ENCODE assay signal across 1 cellular context in the genomic region with DNA sequence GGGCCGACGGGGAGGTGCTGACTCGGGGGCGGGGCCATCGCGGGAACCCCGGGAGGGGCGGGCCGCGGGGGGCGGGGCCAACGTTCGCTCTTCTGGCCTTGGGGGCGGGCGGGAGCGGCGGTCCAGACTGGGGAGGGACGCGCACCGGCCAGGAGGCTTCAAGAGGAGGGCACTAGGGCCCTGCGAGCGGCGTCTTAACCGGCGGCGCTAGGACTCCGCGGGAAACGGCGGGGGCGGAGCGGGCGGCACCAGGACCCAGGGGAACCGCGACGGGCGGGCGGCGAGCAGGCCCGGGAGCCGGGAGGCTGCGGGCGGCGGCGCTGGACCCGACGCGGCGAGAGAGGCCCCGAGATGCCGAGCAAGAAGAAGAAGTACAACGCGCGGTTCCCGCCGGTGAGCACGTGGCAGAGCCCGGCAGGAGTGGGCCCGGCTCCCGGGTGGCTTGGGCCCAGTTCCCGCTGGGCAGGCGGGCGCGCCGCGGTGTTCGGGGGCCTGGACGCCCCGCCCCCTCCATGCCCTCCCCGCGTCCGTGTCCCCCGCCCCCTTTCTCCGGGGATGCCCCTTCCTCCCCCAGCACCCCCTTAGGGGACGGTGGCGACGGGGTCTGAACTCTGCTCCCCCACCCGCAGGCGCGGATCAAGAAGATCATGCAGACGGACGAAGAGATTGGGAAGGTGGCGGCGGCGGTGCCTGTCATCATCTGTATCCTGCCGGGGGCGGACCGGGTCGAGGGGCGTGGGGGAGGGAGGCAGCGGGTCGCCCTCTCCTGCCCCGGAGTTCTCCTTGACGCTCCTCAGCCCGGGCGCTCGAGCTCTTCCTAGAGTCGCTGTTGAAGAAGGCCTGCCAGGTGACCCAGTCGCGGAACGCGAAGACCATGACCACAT.
A peak's percentile ranks its signal among the peaks of the same experiment; 100 is the strongest.
TF ChIP-seq lines count a peak whose summit lies in the region.

A gene with protein sequence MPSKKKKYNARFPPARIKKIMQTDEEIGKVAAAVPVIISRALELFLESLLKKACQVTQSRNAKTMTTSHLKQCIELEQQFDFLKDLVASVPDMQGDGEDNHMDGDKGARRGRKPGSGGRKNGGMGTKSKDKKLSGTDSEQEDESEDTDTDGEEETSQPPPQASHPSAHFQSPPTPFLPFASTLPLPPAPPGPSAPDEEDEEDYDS (plus strand): TSS at position 276 of the 884 bp plus-strand sequence. CDS start 76 bp downstream, at position 352.

TF ChIP-seq in GM12878, 131 proteins besides CTCF, POLR2A, EP300 and RAD21 (continued from another document and continues in another):
- TF ChIP-seq TAF1 (IDR thresholded peaks at IDR 0.05; ENCODE audit: borderline replicate concordance, low read depth, low read length) (0 out of 2 replicates have a peak, but pooled peaks have one; percentile 20), CEBPB (IDR thresholded peaks at IDR 0.05; ENCODE audit: borderline replicate concordance in 1 of 2, low read depth in 2 of 2, low read length in 2 of 2) (no peak), GATAD2B (conservative IDR thresholded peaks at IDR 0.05; ENCODE audit: low read depth) (peak; percentile 88), MTA2 (IDR thresholded peaks at IDR 0.05; ENCODE audit: low read depth) (no peak), CBFB (IDR thresholded peaks at IDR 0.05; ENCODE audit: low read depth) (peak; percentile 76), NR2C1 (IDR thresholded peaks at IDR 0.05) (peak; percentile 77), CHD4 (IDR thresholded peaks at IDR 0.05) (no peak), TCF3 (IDR thresholded peaks at IDR 0.05; ENCODE audit: borderline replicate concordance, insufficient read depth, low read depth, low read length) (peak; percentile 74; the same call in 1 of the 2 replicates), NBN (IDR thresholded peaks at IDR 0.05) (peak; percentile 47; the same call in 1 of the 2 replicates), CREB1 (IDR thresholded peaks at IDR 0.05; ENCODE audit: low read depth) (peak; percentile 88), SP1 (IDR thresholded peaks at IDR 0.05; ENCODE audit: low read depth, low read length) (peak; percentile 99), ZNF24 (IDR thresholded peaks at IDR 0.05) (peak; percentile 73), HDGF (IDR thresholded peaks at IDR 0.05) (peak; percentile 16; the same call in 1 of the 2 replicates), LARP7 (IDR thresholded peaks at IDR 0.05) (peak; percentile 100), IKZF1 (conservative IDR thresholded peaks at IDR 0.05) (peak; percentile 96), PAX5 (IDR thresholded peaks at IDR 0.05; ENCODE audit: borderline replicate concordance, low read depth, low read length) (peak; percentile 61; the same call in 1 of the 2 replicates), RCOR1 (conservative IDR thresholded peaks at IDR 0.05; ENCODE audit: low read depth, low read length) (no peak), HDAC6 (IDR thresholded peaks at IDR 0.05; ENCODE audit: unreplicated experiment) (no peak), SMARCA5 (IDR thresholded peaks at IDR 0.05) (peak; percentile 81), KAT2A (conservative IDR thresholded peaks at IDR 0.05; ENCODE audit: control insufficient read depth, low read depth, low read length) (no peak), MEF2A (IDR thresholded peaks at IDR 0.05; ENCODE audit: insufficient read depth, low read depth, low read length) (peak; percentile 85), ETV6 (conservative IDR thresholded peaks at IDR 0.05 in 1 of 2, IDR thresholded peaks at IDR 0.05 in 1 of 2; ENCODE audit: borderline replicate concordance in 1 of 2, low read depth in 1 of 2) (peak in 1 of 2 experiments; percentile 52; a peak in 1 of 4 replicates), ZNF384 (IDR thresholded peaks at IDR 0.05; ENCODE audit: borderline replicate concordance, low read depth, low read length) (no peak), NR2F1 (conservative IDR thresholded peaks at IDR 0.05) (peak; percentile 70), PAX8 (IDR thresholded peaks at IDR 0.05) (no peak), FOXK2 (IDR thresholded peaks at IDR 0.05) (no peak), EED (IDR thresholded peaks at IDR 0.05; ENCODE audit: low read depth) (peak; percentile 71), RBBP5 (conservative IDR thresholded peaks at IDR 0.05) (0 out of 2 replicates have a peak, but pooled peaks have one; percentile 17), DPF2 (IDR thresholded peaks at IDR 0.05) (peak; percentile 91), BMI1 (IDR thresholded peaks at IDR 0.05; ENCODE audit: borderline replicate concordance) (no peak), SIN3A (IDR thresholded peaks at IDR 0.05; ENCODE audit: low read depth, low read length) (peak; percentile 87; the same call in 1 of the 2 replicates), NR2C2 (IDR thresholded peaks at IDR 0.05; ENCODE audit: borderline replicate concordance, control insufficient read depth, insufficient read length, low read depth) (no peak), BCL11A (IDR thresholded peaks at IDR 0.05; ENCODE audit: low read depth, low read length) (peak; percentile 39; the same call in 1 of the 2 replicates), RB1 (IDR thresholded peaks at IDR 0.05; ENCODE audit: borderline replicate concordance) (peak; percentile 96), POU2F2 (IDR thresholded peaks at IDR 0.05; ENCODE audit: borderline replicate concordance, low read depth, low read length) (peak; percentile 80)
- TF ChIP-seq, protein P1, sequence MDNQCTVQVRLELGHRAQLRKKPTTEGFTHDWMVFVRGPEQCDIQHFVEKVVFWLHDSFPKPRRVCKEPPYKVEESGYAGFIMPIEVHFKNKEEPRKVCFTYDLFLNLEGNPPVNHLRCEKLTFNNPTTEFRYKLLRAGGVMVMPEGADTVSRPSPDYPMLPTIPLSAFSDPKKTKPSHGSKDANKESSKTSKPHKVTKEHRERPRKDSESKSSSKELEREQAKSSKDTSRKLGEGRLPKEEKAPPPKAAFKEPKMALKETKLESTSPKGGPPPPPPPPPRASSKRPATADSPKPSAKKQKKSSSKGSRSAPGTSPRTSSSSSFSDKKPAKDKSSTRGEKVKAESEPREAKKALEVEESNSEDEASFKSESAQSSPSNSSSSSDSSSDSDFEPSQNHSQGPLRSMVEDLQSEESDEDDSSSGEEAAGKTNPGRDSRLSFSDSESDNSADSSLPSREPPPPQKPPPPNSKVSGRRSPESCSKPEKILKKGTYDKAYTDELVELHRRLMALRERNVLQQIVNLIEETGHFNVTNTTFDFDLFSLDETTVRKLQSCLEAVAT (IDR thresholded peaks at IDR 0.05), result peak; percentile 75
- TF ChIP-seq, protein P2, sequence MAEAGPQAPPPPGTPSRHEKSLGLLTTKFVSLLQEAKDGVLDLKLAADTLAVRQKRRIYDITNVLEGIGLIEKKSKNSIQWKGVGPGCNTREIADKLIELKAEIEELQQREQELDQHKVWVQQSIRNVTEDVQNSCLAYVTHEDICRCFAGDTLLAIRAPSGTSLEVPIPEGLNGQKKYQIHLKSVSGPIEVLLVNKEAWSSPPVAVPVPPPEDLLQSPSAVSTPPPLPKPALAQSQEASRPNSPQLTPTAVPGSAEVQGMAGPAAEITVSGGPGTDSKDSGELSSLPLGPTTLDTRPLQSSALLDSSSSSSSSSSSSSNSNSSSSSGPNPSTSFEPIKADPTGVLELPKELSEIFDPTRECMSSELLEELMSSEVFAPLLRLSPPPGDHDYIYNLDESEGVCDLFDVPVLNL (IDR thresholded peaks at IDR 0.05; ENCODE audit: low read depth, low read length), result peak; percentile 48; the same call in 1 of the 2 replicates
- TF ChIP-seq, protein P3, sequence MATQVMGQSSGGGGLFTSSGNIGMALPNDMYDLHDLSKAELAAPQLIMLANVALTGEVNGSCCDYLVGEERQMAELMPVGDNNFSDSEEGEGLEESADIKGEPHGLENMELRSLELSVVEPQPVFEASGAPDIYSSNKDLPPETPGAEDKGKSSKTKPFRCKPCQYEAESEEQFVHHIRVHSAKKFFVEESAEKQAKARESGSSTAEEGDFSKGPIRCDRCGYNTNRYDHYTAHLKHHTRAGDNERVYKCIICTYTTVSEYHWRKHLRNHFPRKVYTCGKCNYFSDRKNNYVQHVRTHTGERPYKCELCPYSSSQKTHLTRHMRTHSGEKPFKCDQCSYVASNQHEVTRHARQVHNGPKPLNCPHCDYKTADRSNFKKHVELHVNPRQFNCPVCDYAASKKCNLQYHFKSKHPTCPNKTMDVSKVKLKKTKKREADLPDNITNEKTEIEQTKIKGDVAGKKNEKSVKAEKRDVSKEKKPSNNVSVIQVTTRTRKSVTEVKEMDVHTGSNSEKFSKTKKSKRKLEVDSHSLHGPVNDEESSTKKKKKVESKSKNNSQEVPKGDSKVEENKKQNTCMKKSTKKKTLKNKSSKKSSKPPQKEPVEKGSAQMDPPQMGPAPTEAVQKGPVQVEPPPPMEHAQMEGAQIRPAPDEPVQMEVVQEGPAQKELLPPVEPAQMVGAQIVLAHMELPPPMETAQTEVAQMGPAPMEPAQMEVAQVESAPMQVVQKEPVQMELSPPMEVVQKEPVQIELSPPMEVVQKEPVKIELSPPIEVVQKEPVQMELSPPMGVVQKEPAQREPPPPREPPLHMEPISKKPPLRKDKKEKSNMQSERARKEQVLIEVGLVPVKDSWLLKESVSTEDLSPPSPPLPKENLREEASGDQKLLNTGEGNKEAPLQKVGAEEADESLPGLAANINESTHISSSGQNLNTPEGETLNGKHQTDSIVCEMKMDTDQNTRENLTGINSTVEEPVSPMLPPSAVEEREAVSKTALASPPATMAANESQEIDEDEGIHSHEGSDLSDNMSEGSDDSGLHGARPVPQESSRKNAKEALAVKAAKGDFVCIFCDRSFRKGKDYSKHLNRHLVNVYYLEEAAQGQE (IDR thresholded peaks at IDR 0.05; ENCODE audit: low read depth, low read length), result 0 out of 2 replicates have a peak, but pooled peaks have one; percentile 36
- TF ChIP-seq, protein P4, sequence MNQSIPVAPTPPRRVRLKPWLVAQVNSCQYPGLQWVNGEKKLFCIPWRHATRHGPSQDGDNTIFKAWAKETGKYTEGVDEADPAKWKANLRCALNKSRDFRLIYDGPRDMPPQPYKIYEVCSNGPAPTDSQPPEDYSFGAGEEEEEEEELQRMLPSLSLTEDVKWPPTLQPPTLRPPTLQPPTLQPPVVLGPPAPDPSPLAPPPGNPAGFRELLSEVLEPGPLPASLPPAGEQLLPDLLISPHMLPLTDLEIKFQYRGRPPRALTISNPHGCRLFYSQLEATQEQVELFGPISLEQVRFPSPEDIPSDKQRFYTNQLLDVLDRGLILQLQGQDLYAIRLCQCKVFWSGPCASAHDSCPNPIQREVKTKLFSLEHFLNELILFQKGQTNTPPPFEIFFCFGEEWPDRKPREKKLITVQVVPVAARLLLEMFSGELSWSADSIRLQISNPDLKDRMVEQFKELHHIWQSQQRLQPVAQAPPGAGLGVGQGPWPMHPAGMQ (IDR thresholded peaks at IDR 0.05; ENCODE audit: borderline replicate concordance), result no peak
- TF ChIP-seq, protein P5, sequence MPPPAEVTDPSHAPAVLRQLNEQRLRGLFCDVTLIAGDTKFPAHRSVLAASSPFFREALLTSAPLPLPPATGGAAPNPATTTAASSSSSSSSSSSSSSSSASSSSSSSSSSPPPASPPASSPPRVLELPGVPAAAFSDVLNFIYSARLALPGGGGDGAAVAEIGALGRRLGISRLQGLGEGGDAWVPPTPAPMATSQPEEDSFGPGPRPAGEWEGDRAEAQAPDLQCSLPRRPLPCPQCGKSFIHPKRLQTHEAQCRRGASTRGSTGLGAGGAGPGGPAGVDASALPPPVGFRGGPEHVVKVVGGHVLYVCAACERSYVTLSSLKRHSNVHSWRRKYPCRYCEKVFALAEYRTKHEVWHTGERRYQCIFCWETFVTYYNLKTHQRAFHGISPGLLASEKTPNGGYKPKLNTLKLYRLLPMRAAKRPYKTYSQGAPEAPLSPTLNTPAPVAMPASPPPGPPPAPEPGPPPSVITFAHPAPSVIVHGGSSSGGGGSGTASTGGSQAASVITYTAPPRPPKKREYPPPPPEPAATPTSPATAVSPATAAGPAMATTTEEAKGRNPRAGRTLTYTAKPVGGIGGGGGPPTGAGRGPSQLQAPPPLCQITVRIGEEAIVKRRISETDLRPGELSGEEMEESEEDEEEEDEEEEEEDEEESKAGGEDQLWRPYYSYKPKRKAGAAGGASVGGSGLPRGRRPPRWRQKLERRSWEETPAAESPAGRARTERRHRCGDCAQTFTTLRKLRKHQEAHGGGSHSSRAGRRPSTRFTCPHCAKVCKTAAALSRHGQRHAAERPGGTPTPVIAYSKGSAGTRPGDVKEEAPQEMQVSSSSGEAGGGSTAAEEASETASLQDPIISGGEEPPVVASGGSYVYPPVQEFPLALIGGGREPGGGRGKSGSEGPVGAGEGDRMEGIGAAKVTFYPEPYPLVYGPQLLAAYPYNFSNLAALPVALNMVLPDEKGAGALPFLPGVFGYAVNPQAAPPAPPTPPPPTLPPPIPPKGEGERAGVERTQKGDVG (CRISPR knock-in tag; IDR thresholded peaks at IDR 0.05), result no peak
- TF ChIP-seq, protein P6, sequence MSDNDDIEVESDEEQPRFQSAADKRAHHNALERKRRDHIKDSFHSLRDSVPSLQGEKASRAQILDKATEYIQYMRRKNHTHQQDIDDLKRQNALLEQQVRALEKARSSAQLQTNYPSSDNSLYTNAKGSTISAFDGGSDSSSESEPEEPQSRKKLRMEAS (IDR thresholded peaks at IDR 0.05; ENCODE audit: low read depth, low read length), result 0 out of 2 replicates have a peak, but pooled peaks have one; percentile 16
- TF ChIP-seq, protein P7, sequence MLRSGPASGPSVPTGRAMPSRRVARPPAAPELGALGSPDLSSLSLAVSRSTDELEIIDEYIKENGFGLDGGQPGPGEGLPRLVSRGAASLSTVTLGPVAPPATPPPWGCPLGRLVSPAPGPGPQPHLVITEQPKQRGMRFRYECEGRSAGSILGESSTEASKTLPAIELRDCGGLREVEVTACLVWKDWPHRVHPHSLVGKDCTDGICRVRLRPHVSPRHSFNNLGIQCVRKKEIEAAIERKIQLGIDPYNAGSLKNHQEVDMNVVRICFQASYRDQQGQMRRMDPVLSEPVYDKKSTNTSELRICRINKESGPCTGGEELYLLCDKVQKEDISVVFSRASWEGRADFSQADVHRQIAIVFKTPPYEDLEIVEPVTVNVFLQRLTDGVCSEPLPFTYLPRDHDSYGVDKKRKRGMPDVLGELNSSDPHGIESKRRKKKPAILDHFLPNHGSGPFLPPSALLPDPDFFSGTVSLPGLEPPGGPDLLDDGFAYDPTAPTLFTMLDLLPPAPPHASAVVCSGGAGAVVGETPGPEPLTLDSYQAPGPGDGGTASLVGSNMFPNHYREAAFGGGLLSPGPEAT (IDR thresholded peaks at IDR 0.05; ENCODE audit: low read depth), result peak; percentile 100
- TF ChIP-seq, protein P8, sequence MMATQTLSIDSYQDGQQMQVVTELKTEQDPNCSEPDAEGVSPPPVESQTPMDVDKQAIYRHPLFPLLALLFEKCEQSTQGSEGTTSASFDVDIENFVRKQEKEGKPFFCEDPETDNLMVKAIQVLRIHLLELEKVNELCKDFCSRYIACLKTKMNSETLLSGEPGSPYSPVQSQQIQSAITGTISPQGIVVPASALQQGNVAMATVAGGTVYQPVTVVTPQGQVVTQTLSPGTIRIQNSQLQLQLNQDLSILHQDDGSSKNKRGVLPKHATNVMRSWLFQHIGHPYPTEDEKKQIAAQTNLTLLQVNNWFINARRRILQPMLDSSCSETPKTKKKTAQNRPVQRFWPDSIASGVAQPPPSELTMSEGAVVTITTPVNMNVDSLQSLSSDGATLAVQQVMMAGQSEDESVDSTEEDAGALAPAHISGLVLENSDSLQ (IDR thresholded peaks at IDR 0.05), result peak; percentile 45; the same call in 1 of the 2 replicates
- TF ChIP-seq, protein P9, sequence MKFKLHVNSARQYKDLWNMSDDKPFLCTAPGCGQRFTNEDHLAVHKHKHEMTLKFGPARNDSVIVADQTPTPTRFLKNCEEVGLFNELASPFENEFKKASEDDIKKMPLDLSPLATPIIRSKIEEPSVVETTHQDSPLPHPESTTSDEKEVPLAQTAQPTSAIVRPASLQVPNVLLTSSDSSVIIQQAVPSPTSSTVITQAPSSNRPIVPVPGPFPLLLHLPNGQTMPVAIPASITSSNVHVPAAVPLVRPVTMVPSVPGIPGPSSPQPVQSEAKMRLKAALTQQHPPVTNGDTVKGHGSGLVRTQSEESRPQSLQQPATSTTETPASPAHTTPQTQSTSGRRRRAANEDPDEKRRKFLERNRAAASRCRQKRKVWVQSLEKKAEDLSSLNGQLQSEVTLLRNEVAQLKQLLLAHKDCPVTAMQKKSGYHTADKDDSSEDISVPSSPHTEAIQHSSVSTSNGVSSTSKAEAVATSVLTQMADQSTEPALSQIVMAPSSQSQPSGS (IDR thresholded peaks at IDR 0.05; ENCODE audit: low read length), result no peak
